In the genomic region with DNA sequence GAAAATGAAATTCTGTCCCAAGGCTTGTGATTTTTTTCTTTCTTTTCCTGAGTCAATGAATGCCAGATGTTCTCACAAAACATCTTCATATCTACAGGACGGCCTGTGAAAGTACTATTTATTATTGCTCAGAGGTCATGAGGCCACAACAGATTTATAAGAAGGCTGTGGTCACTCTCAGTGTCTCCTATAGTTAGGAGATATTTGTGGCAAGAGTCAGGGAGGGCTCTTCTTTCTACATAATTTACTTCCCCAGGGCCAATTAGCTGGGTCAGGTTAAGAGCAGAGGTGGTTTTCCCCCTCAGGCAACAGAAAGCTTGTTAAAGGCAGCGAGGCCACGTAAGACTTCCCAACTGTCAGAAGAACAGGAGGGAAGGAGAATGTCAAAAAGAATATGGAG, we compare ENCODE assay signal across 28 cellular contexts.
DNase-seq lines count a peak whose midpoint lies in the region; ATAC-seq and TF ChIP-seq lines count a peak whose summit lies in the region.
"Had no signal": no experiment of that assay in that cellular context is flagged by ENCODE, and none has a peak within 500 bp of the region (broad histone marks: within the 10 kb centered on the region; RNA-seq: fewer than 3 reads in every experiment).

No MANE protein-coding gene starts in this region.

- H2AFZ ChIP-seq in PC-3 (ENCODE audit: low read length) = no peak overlapping the region

- no peak overlapping the region for H3K27ac ChIP-seq in PC-3 (ENCODE audit: low read length)
- H3K27ac ChIP-seq: 22Rv1, ovary, transverse colon had no signal

- H3K4me1 ChIP-seq in PC-3 (ENCODE audit: insufficient read depth, low read length) = peaks cover 27% of the 10 kb centered on the region
- H3K4me1 ChIP-seq: transverse colon had no signal

- no peak for ATAC-seq in PC-3
- ATAC-seq in HG03469 (IDR thresholded peaks at IDR 0.05; ENCODE audit: unreplicated experiment) = no peak
- ATAC-seq: activated CD4-positive, alpha-beta T cell treated with anti-CD3 and anti-CD28 coated beads for 36 hours; activated CD8-positive, alpha-beta T cell treated with anti-CD3 and anti-CD28 coated beads, Interleukin-2, amount 10 ng/mL, durations not matched to agents 7 days and 5 days; activated T-helper 17 cell treated with anti-CD3 and anti-CD28 coated beads, Interleukin-2, amount 50 U/mL, for 72 hours; HepG2; left colon; stimulated activated effector memory CD8-positive, alpha-beta T cell treated with anti-CD3 and anti-CD28 coated beads, Interleukin-12 subunit alpha, Interleukin-12 subunit beta, amount 100 ng/mL, for 72 hours had no signal

- peaks cover 3% of the 10 kb centered on the region; the same call in 1 of the 2 replicates for H3K27me3 ChIP-seq in PC-3 (ENCODE audit: low read length)
- H3K27me3 ChIP-seq: ovary, transverse colon had no signal

- POLR2A ChIA-PET in PC-3 (lab: Charles Lee; ENCODE audit: unreplicated experiment) = no interaction called here

- TF ChIP-seq CTCF in PC-3 (conservative IDR thresholded peaks at IDR 0.05; ENCODE audit: low read depth, low read length) = no peak
- no peak for TF ChIP-seq CTCF in foreskin fibroblast (IDR thresholded peaks at IDR 0.05; ENCODE audit: low read depth, low read length)

- H4K20me1 ChIP-seq in PC-3 (ENCODE audit: low read length) = no peaks in the 10 kb centered on the region

- no TSS peak for BruUV-seq in PC-3 (replicated peaks; lab: Mats Ljungman, UMichigan)

- no peak overlapping the region for H3K4me2 ChIP-seq in PC-3 (ENCODE audit: low read length)

- intact Hi-C loops in PC-3 (cut with micrococcal nuclease) = no loop called here

- CTCF ChIA-PET in PC-3 (lab: Charles Lee) = no interaction called here

- H3K79me2 ChIP-seq in PC-3 (ENCODE audit: low read length) = no peaks in the 10 kb centered on the region

- H3K4me3 ChIP-seq in PC-3 (ENCODE audit: low read length) (no peak overlapping the region), foreskin fibroblast (ENCODE audit: low read depth in 1 of 2, low read length in 2 of 2) (no peak overlapping the region)
- H3K4me3 ChIP-seq: ovary, transverse colon had no signal

- H3K9me2 ChIP-seq in PC-3 (replicated peaks; ENCODE audit: low read length) = no peaks in the 10 kb centered on the region

- H3F3A ChIP-seq in PC-3 (ENCODE audit: low read length, unreplicated experiment) = no peaks in the 10 kb centered on the region

- H3K36me3 ChIP-seq in PC-3 (ENCODE audit: low read depth, low read length) = no peaks in the 10 kb centered on the region
- H3K36me3 ChIP-seq: ovary, transverse colon had no signal

- DNase-seq in A172 (ENCODE audit: low spot score) (peak; percentile 11), EL (peak; percentile 42), PC-3 (peak; percentile 34), foreskin fibroblast (peak; percentile 21 to 58), NCI-H2196 treated with DMSO at 0.1 percent for 48 hours (lab: John Stamatoyannopoulos, UW; ENCODE audit: unreplicated experiment) (no peak), DMS153 treated with DMSO at 0.1 percent for 48 hours (lab: John Stamatoyannopoulos, UW; ENCODE audit: unreplicated experiment) (no peak)
- no peak for DNase-seq in activated CD4-positive, CD25-positive, alpha-beta regulatory T cell (lab: John Stamatoyannopoulos, UW)
- DNase-seq: activated CD4-positive, alpha-beta T cell treated with anti-CD3 and anti-CD28 coated beads for 36 hours; activated CD8-positive, alpha-beta T cell treated with anti-CD3 and anti-CD28 coated beads, Interleukin-2, amount 10 ng/mL, durations not matched to agents 7 days and 5 days; AML-193; amygdala; CD8-positive, alpha-beta memory T cell; DMS 273 treated with DMSO at 0.1 percent for 48 hours; hippocampal formation; left colon; NCI-H1930; NCI-H526; NK-92 treated with Interleukin-12 subunit alpha and Interleukin-12 subunit beta, amount 100 ng/mL, for 24 hours; ovary; SHP77; stimulated activated CD4-positive, alpha-beta T cell treated with anti-CD3 and anti-CD28 coated beads, Interleukin-15, amount 100 ng/mL, for 24 hours; SW 1271; transverse colon had no signal

- H3K9ac ChIP-seq in PC-3 (ENCODE audit: low read length) = no peak overlapping the region

- H3K9me3 ChIP-seq in PC-3 (ENCODE audit: low read length) = no peaks in the 10 kb centered on the region
- H3K9me3 ChIP-seq: ovary, transverse colon had no signal

Comparison
In these comparisons a context has a peak if more than half of its experiments do, and no peak if none do; other contexts are left out.
1. DNase-seq: peak in A172 (single experiment), EL (single experiment), PC-3 (single experiment) and foreskin fibroblast (2 of 2); none in NCI-H2196 treated with DMSO at 0.1 percent for 48 hours (single experiment), activated CD4-positive, CD25-positive, alpha-beta regulatory T cell (0 of 4) and DMS153 treated with DMSO at 0.1 percent for 48 hours (single experiment).